23 cellular contexts compared by ENCODE assay signal in genomic region chr6:159114569-159114968, GRCh38. TPM values are rescaled to one million over a fixed set of nuclear protein-coding genes. Genes with fewer than 3 reads are reported as not detected.
A peak's percentile ranks its signal among the peaks of the same experiment; 100 is the strongest.
DNase-seq lines count a peak whose midpoint lies in the region; ATAC-seq and TF ChIP-seq lines count a peak whose summit lies in the region.
"Had no signal": no experiment of that assay in that cellular context is flagged by ENCODE, and none has a peak within 500 bp of the region (broad histone marks: within the 10 kb centered on the region; RNA-seq: fewer than 3 reads in every experiment).

No MANE protein-coding gene starts in this region.

- no peaks in the 10 kb centered on the region for H3K27me3 ChIP-seq in Karpas-422 (ENCODE audit: low read length)
- H3K27me3 ChIP-seq: MG63, tibial artery had no signal

- 0 out of 2 replicates have a peak, but pooled peaks have one; percentile 13 for TF ChIP-seq CTCF in OCI-LY7 (conservative IDR thresholded peaks at IDR 0.05; ENCODE audit: low read length)
- TF ChIP-seq CTCF in lower leg skin (IDR thresholded peaks at IDR 0.05), result no peak

- H3K9me3 ChIP-seq in Karpas-422 (ENCODE audit: low read length), result no peaks in the 10 kb centered on the region
- H3K9me3 ChIP-seq in OCI-LY7 (ENCODE audit: low read length), result no peaks in the 10 kb centered on the region; the same call in 1 of the 2 replicates
- H3K9me3 ChIP-seq: MG63, tibial artery had no signal

- peak overlapping the region; percentile 57 for H3K9ac ChIP-seq in Karpas-422 (ENCODE audit: low read length)
- H3K9ac ChIP-seq: parathyroid adenoma had no signal

- peak overlapping the region; percentile 48 for H3K4me3 ChIP-seq in Karpas-422 (ENCODE audit: low read length)
- peak overlapping the region; percentile 39 for H3K4me3 ChIP-seq in OCI-LY7 (ENCODE audit: low read depth, low read length, poor library complexity, severe bottlenecking)
- H3K4me3 ChIP-seq in lower leg skin (ENCODE audit: low read depth, poor library complexity, severe bottlenecking), result no peak overlapping the region
- H3K4me3 ChIP-seq: GM23338, MG63, tibial artery had no signal

- POLR2A ChIA-PET in OCI-LY7 (lab: Charles Lee), result interaction anchor here (0.6 to 3.3 kb wide), 12 partner anchors 8 to 140 kb away, joined by 3 to 38 read pairs (median 4); partner anchors contain the start of gene RSPH3

- TF ChIP-seq POLR2A in lower leg skin (IDR thresholded peaks at IDR 0.05), result no peak

- CTCF ChIA-PET in OCI-LY7 (lab: Charles Lee; ENCODE audit: unreplicated experiment), result interaction anchor here (0.9 to 1.2 kb wide), 3 partner anchors 10 to 14 kb away, joined by 3 read pairs; no protein-coding TSS in a partner anchor

- H4K20me1 ChIP-seq in Karpas-422 (ENCODE audit: insufficient read depth, low read depth, low read length) (no peaks in the 10 kb centered on the region), OCI-LY7 (ENCODE audit: insufficient read depth, low read length) (no peaks in the 10 kb centered on the region)

- H3K9me2 ChIP-seq in Karpas-422 (replicated peaks; ENCODE audit: insufficient read depth, low read length), result no peaks in the 10 kb centered on the region
- no peaks in the 10 kb centered on the region for H3K9me2 ChIP-seq in OCI-LY7 (ENCODE audit: insufficient read depth, low read length)

- no peak overlapping the region for H2AFZ ChIP-seq in Karpas-422 (ENCODE audit: low read length)
- H2AFZ ChIP-seq in OCI-LY7 (ENCODE audit: low read length), result peak overlapping the region; percentile 59; the same call in 1 of the 2 replicates
- H2AFZ ChIP-seq: GM23338, parathyroid adenoma had no signal

- WGBS in lower leg skin, 2 donors, result 75 to 84% methylated on average over 3 of the region's 3 CpGs

- ATAC-seq in GM18858 (IDR thresholded peaks at IDR 0.05; ENCODE audit: unreplicated experiment), result no peak
- ATAC-seq: activated CD8-positive, alpha-beta T cell treated with anti-CD3 and anti-CD28 coated beads for 36 hours; CD8-positive, alpha-beta T cell; GM23338; right cardiac atrium; Right ventricle myocardium inferior had no signal

- H3K4me2 ChIP-seq in Karpas-422 (ENCODE audit: low read depth, low read length, poor library complexity, severe bottlenecking) (peak overlapping the region; percentile 75), OCI-LY7 (ENCODE audit: low read length) (peak overlapping the region; percentile 72)
- H3K4me2 ChIP-seq: GM23338 had no signal

- H3K36me3 ChIP-seq in Karpas-422 (ENCODE audit: insufficient read depth, low read length) (no peaks in the 10 kb centered on the region; the same call in 1 of the 2 replicates), OCI-LY7 (ENCODE audit: insufficient read depth, low read length) (no peaks in the 10 kb centered on the region; the same call in 1 of the 2 replicates)
- H3K36me3 ChIP-seq: MG63, tibial artery had no signal

- H3K79me2 ChIP-seq in Karpas-422 (ENCODE audit: low read length) (no peaks in the 10 kb centered on the region), OCI-LY7 (ENCODE audit: insufficient read depth, low read depth, low read length) (no peaks in the 10 kb centered on the region)
- H3K79me2 ChIP-seq: parathyroid adenoma had no signal

- DNase-seq in Karpas-422, result peak; percentile 85
- peak; percentile 62 for DNase-seq in OCI-LY7 (ENCODE audit: low spot score)
- peak; percentile 67 for DNase-seq in cerebellum (ENCODE audit: low spot score)
- peak; percentile 16 for DNase-seq in stimulated activated CD8-positive, alpha-beta memory T cell treated with anti-CD3 and anti-CD28 coated beads, Interleukin-4, amount 100 ng/mL, for 48 hours
- DNase-seq in 8988T, result no peak
- DNase-seq in lower leg skin (ENCODE audit: low spot score in 2 of 2), result no peak
- DNase-seq: activated CD4-positive, CD25-positive, alpha-beta regulatory T cell treated with anti-CD3 and anti-CD28 coated beads, Interleukin-2, amount 50 U/mL, for 72 hours; activated CD8-positive, alpha-beta T cell treated with anti-CD3 and anti-CD28 coated beads for 36 hours; CD8-positive, alpha-beta T cell; DMS153; effector CD8-positive, alpha-beta T cell; erythroblast; HFFc6; MG63; NCI-H146; NCI-H774; right cardiac atrium; stimulated activated CD4-positive, alpha-beta T cell treated with anti-CD3 and anti-CD28 coated beads, Interleukin-4, amount 100 ng/mL, for 4 hours had no signal

- BruUV-seq in OCI-LY7 (replicated peaks; lab: Mats Ljungman, UMichigan), result no TSS peak

- peaks cover 72% of the 10 kb centered on the region for H3K4me1 ChIP-seq in Karpas-422 (ENCODE audit: low read length)
- peaks cover 85% of the 10 kb centered on the region for H3K4me1 ChIP-seq in OCI-LY7 (ENCODE audit: insufficient read depth, low read length, poor library complexity, severe bottlenecking)

- H3K27ac ChIP-seq in Karpas-422 (ENCODE audit: low read length), result peak overlapping the region; percentile 94
- H3K27ac ChIP-seq in OCI-LY7 (ENCODE audit: low read depth, low read length, poor library complexity, severe bottlenecking), result peak overlapping the region; percentile 71
- H3K27ac ChIP-seq: parathyroid adenoma, tibial artery had no signal

- intact Hi-C loops in OCI-LY7 (cut with micrococcal nuclease; ENCODE audit: unreplicated experiment) (no loop called here), lower leg skin (cut with DNase I; ENCODE audit: low total_unique reads) (no loop called here)

RNA-seq across cellular contexts. Expression of gene FNDC1, which starts 54.6 kb away (rescaled TPM):
- total RNA-seq in Karpas-422 (2014; rRNA removed; shearing (Covaris generic); ENCODE audit: low replicate concordance), result 73.2 and 90.0 TPM in 2 replicates
- total RNA-seq in OCI-LY7 (2014; rRNA removed; shearing (Covaris generic)), result 0.16 and 0.46 TPM in 2 replicates
- total RNA-seq in OCI-LY7 (2022) (16.4 and 19.9 TPM in 2 replicates), cerebellum (1.7 TPM), lower leg skin (1 to 10 TPM in 1 of 4 donors, under 1 TPM in 1, not detected in 2; 0.30 to 1.3 TPM)
- total RNA-seq: activated CD8-positive, alpha-beta T cell treated with anti-CD3 and anti-CD28 coated beads for 36 hours; CD8-positive, alpha-beta T cell; HFFc6 had no signal

Comparison
In these comparisons a context has a peak if more than half of its experiments do, and no peak if none do; other contexts are left out.
1. DNase-seq: peak in Karpas-422 (single experiment), OCI-LY7 (single experiment), cerebellum (single experiment) and stimulated activated CD8-positive, alpha-beta memory T cell treated with anti-CD3 and anti-CD28 coated beads, Interleukin-4, amount 100 ng/mL, for 48 hours (single experiment); none in 8988T (single experiment) and lower leg skin (0 of 2).